ENCODE assay signal across 8 cellular contexts in the genomic region with DNA sequence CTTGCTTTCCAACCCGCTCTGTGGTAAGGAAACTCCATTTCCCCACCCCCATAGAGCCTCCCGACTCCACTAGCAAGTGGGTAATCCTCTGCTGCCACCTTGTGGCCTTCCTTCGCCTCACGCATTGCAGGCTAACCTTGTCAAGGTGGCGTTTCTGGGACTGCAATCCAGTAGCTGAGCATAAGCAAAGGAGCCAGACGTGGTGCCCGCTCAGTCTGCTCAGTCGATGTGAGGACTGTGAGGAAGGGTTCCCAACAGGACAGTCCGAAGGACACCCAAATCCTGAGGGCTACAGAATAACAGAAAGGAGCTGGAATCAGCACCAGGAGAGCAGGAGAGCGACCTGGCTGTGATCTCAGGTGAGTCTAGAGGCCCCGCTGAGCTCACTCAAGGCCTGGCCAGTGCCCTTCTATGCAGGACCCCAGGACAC.
DNase-seq lines count a peak whose midpoint lies in the region; ATAC-seq and TF ChIP-seq lines count a peak whose summit lies in the region.

No MANE protein-coding gene starts in this region.

- DNase-seq in Ammon's horn (ENCODE audit: low spot score) (peak; percentile 90), NCI-H2227 treated with DMSO at 0.1 percent for 48 hours (lab: John Stamatoyannopoulos, UW) (peak; percentile 88), cerebellum (ENCODE audit: low spot score) (peak; percentile 8), right lobe of liver (peak; percentile 84 to 88 (median 86))
- DNase-seq in activated CD4-positive, CD25-positive, alpha-beta regulatory T cell treated with anti-CD3 and anti-CD28 coated beads, Interleukin-2, amount 50 U/mL, for 72 hours = peak; percentile 74
- DNase-seq in stimulated activated CD8-positive, alpha-beta memory T cell treated with anti-CD3 and anti-CD28 coated beads, Interleukin-12 subunit alpha, Interleukin-12 subunit beta, amount 100 ng/mL, for 1 hour (ENCODE audit: low read depth) = peak; percentile 54

- no peak overlapping the region for H3K27ac ChIP-seq in right lobe of liver

- H3K9me3 ChIP-seq in right lobe of liver = no peaks in the 10 kb centered on the region

- H3K4me3 ChIP-seq in right lobe of liver = no peak overlapping the region

- no peaks in the 10 kb centered on the region for H3K27me3 ChIP-seq in right lobe of liver

- TF ChIP-seq POLR2A in right lobe of liver (IDR thresholded peaks at IDR 0.05) = no peak

- TF ChIP-seq CTCF in right lobe of liver (IDR thresholded peaks at IDR 0.05) = peak; percentile 88 to 97 (median 94)

- H3K36me3 ChIP-seq in right lobe of liver = no peaks in the 10 kb centered on the region

- ATAC-seq in GM18870 (IDR thresholded peaks at IDR 0.05; ENCODE audit: unreplicated experiment) (peak; percentile 96), HG03095 (IDR thresholded peaks at IDR 0.05; ENCODE audit: unreplicated experiment) (peak; percentile 99), right lobe of liver (peak; percentile 98 to 100 (median 100))

- H3K4me1 ChIP-seq in right lobe of liver = no peaks in the 10 kb centered on the region

- intact Hi-C loops in right lobe of liver (cut with DNase I) = loop anchor here (5.0 to 10.0 kb wide), 2 partner anchors 288 to 290 kb away; no protein-coding TSS in a partner anchor

- WGBS in right lobe of liver (ENCODE audit: insufficient coverage, low coverage, low lambda C conversion rate, missing lambda C conversion rate) = 6% methylated on average over 9 of the region's 11 CpGs

Comparison
In these comparisons a context has a peak if more than half of its experiments do, and no peak if none do; other contexts are left out.
1. DNase-seq: peak in every context shown above with its lines; median percentile 90 in Ammon's horn; 88 in NCI-H2227 treated with DMSO at 0.1 percent for 48 hours; 86 in right lobe of liver; 74 in activated CD4-positive, CD25-positive, alpha-beta regulatory T cell treated with anti-CD3 and anti-CD28 coated beads, Interleukin-2, amount 50 U/mL, for 72 hours; 54 in stimulated activated CD8-positive, alpha-beta memory T cell treated with anti-CD3 and anti-CD28 coated beads, Interleukin-12 subunit alpha, Interleukin-12 subunit beta, amount 100 ng/mL, for 1 hour; 8 in cerebellum.